In the genomic region with DNA sequence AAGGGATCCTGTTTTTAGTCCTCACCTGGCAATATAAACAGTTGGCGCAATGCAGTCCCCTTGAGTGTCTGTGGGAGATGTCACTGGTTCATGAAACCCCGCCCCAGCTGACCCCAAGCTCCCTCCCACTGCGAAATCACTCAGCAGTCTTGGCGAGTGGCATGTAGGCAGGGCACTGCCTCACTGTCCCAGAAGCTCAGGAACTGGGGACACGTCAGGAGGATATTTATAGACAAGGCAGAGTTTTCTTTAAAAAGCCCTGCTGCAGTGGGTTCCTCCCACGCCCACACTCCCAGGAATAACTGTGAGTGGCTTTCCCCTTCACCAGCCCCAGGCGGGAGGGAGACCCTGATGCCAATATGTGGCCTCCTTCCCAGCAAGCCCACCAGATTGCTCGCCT, we compare ENCODE assay signal across 15 cellular contexts. TPM values are rescaled to one million over a fixed set of nuclear protein-coding genes. Genes with fewer than 3 reads are reported as not detected.
"Had no signal": no experiment of that assay in that cellular context is flagged by ENCODE, and none has a peak within 500 bp of the region (broad histone marks: within the 10 kb centered on the region; RNA-seq: fewer than 3 reads in every experiment).

No MANE protein-coding gene starts in this region.

- H3K4me1 ChIP-seq: psoas muscle, thyroid gland had no signal

- DNase-seq: activated CD4-positive, alpha-beta memory T cell treated with anti-CD3 and anti-CD28 coated beads, Interleukin-2, amount 10 ng/mL, durations not matched to agents 7 days and 5 days; activated CD4-positive, alpha-beta T cell treated with anti-CD3 and anti-CD28 coated beads for 36 hours; activated naive CD4-positive, alpha-beta T cell treated with anti-CD3 and anti-CD28 coated beads, Interleukin-2, amount 50 U/mL, for 16 hours; activated T-cell treated with anti-CD3 and anti-CD28 coated beads, Interleukin-2, amount 50 U/mL, for 24 hours; immature natural killer cell; left colon; psoas muscle; stimulated activated CD4-positive, alpha-beta T cell treated with anti-CD3 and anti-CD28 coated beads, Interleukin-12 subunit alpha, Interleukin-12 subunit beta, amount 100 ng/mL, for 4 hours; stimulated activated CD4-positive, alpha-beta T cell treated with anti-CD3 and anti-CD28 coated beads, Interleukin-2, amount 100 ng/mL, for 24 hours; T-helper 17 cell; thyroid gland had no signal

- H3K27me3 ChIP-seq: cardiac muscle cell, thyroid gland had no signal

- H3K9me3 ChIP-seq: psoas muscle, thyroid gland had no signal

- H3K36me3 ChIP-seq: cardiac muscle cell, thyroid gland had no signal

- H3K4me3 ChIP-seq: cardiac muscle cell, psoas muscle, thyroid gland had no signal

- ATAC-seq: activated CD4-positive, alpha-beta T cell treated with anti-CD3 and anti-CD28 coated beads for 36 hours; esophagus mucosa; left colon; natural killer cell treated with Interleukin-12 subunit alpha and Interleukin-12 subunit beta and Interleukin-15 and Interleukin-18, amount 100 ng/mL, for 72 hours; psoas muscle; T-helper 17 cell had no signal

- H3K27ac ChIP-seq: cardiac muscle cell, psoas muscle, thyroid gland had no signal

RNA-seq across cellular contexts. Expression of a gene that starts 44.3 kb away (rescaled TPM):
- total RNA-seq: activated CD4-positive, alpha-beta memory T cell treated with anti-CD3 and anti-CD28 coated beads, Interleukin-2, amount 10 ng/mL, durations not matched to agents 7 days and 5 days; cardiac muscle cell; mononuclear cell; natural killer cell treated with Interleukin-12 subunit alpha and Interleukin-12 subunit beta and Interleukin-15 and Interleukin-18, amount 100 ng/mL, for 72 hours; T-helper 17 cell had no signal
